ENCODE assay signal across 7 cellular contexts in genomic region chr1:86988835-86989234, GRCh38.
"Had no signal": no experiment of that assay in that cellular context is flagged by ENCODE, and none has a peak within 500 bp of the region (broad histone marks: within the 10 kb centered on the region; RNA-seq: fewer than 3 reads in every experiment).

No MANE protein-coding gene starts in this region.

- DNase-seq: GM23248, GOT3, H7, HFFc6, KBM-7 had no signal

- H3K4me3 ChIP-seq: GM23248, HAP-1 had no signal

- ATAC-seq: HCT116 had no signal
